Comparison of ENCODE assay signal across 8 cellular contexts in genomic region chrX:40173662-40174593, GRCh38.
DNase-seq lines count a peak whose midpoint lies in the region; ATAC-seq and TF ChIP-seq lines count a peak whose summit lies in the region.

No MANE protein-coding gene starts in this region.

- H3K4me1 Mint-ChIP-seq in natural killer cell treated with Interleukin-12 subunit alpha and Interleukin-12 subunit beta and Interleukin-15 and Interleukin-18, amount 100 ng/mL, for 72 hours (ENCODE audit: low read depth in 2 of 2): peaks cover 28 to 31% of the 10 kb centered on the region in 2 donors

- TF ChIP-seq CTCF in LNCaP clone FGC (IDR thresholded peaks at IDR 0.05; ENCODE audit: control insufficient read depth, extremely low read depth, insufficient read depth) (no peak), dorsolateral prefrontal cortex (IDR thresholded peaks at IDR 0.05 in 54 of 56, conservative IDR thresholded peaks at IDR 0.05 in 2 of 56; ENCODE audit: low read depth in 1 of 56, partially characterized antibody in 56 of 56) (no peak)

- no peak overlapping the region for H3K4me3 ChIP-seq in LNCaP clone FGC (ENCODE audit: low read depth, low read length)
- H3K4me3 ChIP-seq in dorsolateral prefrontal cortex: peak overlapping the region in 44 of 59 donors; percentile 7 to 72 (median 62)

- H3K27ac ChIP-seq in dorsolateral prefrontal cortex: peak overlapping the region in 49 of 59 donors; percentile 49 to 97 (median 91)

- H3K4me3 Mint-ChIP-seq in natural killer cell treated with Interleukin-12 subunit alpha and Interleukin-12 subunit beta and Interleukin-15 and Interleukin-18, amount 100 ng/mL, for 72 hours: peak overlapping the region; percentile 82

- H3K27me3 ChIP-seq in dorsolateral prefrontal cortex: peaks cover 0 to 100% (median 67%) of the 10 kb centered on the region in 45 donors

- intact Hi-C loops in dorsolateral prefrontal cortex (cut with DNase I): loop anchor here (2.0 to 5.0 kb wide), 4 partner anchors 19 to 442 kb away; no protein-coding TSS in a partner anchor

- peak; percentile 31 for DNase-seq in DMS53 treated with DMSO at 0.1 percent for 48 hours (lab: John Stamatoyannopoulos, UW; ENCODE audit: unreplicated experiment)
- DNase-seq in LNCaP clone FGC (ENCODE audit: low read depth): peak; percentile 14
- no peak for DNase-seq in dorsolateral prefrontal cortex
- no peak for DNase-seq in natural killer cell treated with Interleukin-12 subunit alpha and Interleukin-12 subunit beta and Interleukin-15 and Interleukin-18, amount 100 ng/mL, for 72 hours (ENCODE audit: low spot score)
- peak; percentile 68 for DNase-seq in ureter (ENCODE audit: low spot score)
- DNase-seq in D341Med (ENCODE audit: low spot score): no peak

- peak; percentile 18 to 29 for ATAC-seq in activated CD4-positive, CD25-positive, alpha-beta regulatory T cell treated with anti-CD3 and anti-CD28 coated beads, Interleukin-2, amount 50 U/mL, for 24 hours
- no peak for ATAC-seq in natural killer cell treated with Interleukin-12 subunit alpha and Interleukin-12 subunit beta and Interleukin-15 and Interleukin-18, amount 100 ng/mL, for 72 hours
- ATAC-seq in HG03097 (IDR thresholded peaks at IDR 0.05; ENCODE audit: low FRiP score, unreplicated experiment): no peak

- peak overlapping the region; percentile 33 to 78 for H3K27ac Mint-ChIP-seq in natural killer cell treated with Interleukin-12 subunit alpha and Interleukin-12 subunit beta and Interleukin-15 and Interleukin-18, amount 100 ng/mL, for 72 hours

- H3K27me3 Mint-ChIP-seq in natural killer cell treated with Interleukin-12 subunit alpha and Interleukin-12 subunit beta and Interleukin-15 and Interleukin-18, amount 100 ng/mL, for 72 hours: peaks cover 0 to 10% of the 10 kb centered on the region in 2 donors

- H3K36me3 Mint-ChIP-seq in natural killer cell treated with Interleukin-12 subunit alpha and Interleukin-12 subunit beta and Interleukin-15 and Interleukin-18, amount 100 ng/mL, for 72 hours: no peaks in the 10 kb centered on the region

- H3K9me3 Mint-ChIP-seq in natural killer cell treated with Interleukin-12 subunit alpha and Interleukin-12 subunit beta and Interleukin-15 and Interleukin-18, amount 100 ng/mL, for 72 hours: no peaks in the 10 kb centered on the region

Comparison
In these comparisons a context has a peak if more than half of its experiments do, and no peak if none do; other contexts are left out.
1. DNase-seq: peak in DMS53 treated with DMSO at 0.1 percent for 48 hours (single experiment), LNCaP clone FGC (single experiment) and ureter (single experiment); none in dorsolateral prefrontal cortex (0 of 10), natural killer cell treated with Interleukin-12 subunit alpha and Interleukin-12 subunit beta and Interleukin-15 and Interleukin-18, amount 100 ng/mL, for 72 hours (single experiment) and D341Med (single experiment).
2. ATAC-seq: peak in activated CD4-positive, CD25-positive, alpha-beta regulatory T cell treated with anti-CD3 and anti-CD28 coated beads, Interleukin-2, amount 50 U/mL, for 24 hours (2 of 2); none in natural killer cell treated with Interleukin-12 subunit alpha and Interleukin-12 subunit beta and Interleukin-15 and Interleukin-18, amount 100 ng/mL, for 72 hours (0 of 2) and HG03097 (single experiment).